ENCODE assay signal across 20 cellular contexts in the genomic region with DNA sequence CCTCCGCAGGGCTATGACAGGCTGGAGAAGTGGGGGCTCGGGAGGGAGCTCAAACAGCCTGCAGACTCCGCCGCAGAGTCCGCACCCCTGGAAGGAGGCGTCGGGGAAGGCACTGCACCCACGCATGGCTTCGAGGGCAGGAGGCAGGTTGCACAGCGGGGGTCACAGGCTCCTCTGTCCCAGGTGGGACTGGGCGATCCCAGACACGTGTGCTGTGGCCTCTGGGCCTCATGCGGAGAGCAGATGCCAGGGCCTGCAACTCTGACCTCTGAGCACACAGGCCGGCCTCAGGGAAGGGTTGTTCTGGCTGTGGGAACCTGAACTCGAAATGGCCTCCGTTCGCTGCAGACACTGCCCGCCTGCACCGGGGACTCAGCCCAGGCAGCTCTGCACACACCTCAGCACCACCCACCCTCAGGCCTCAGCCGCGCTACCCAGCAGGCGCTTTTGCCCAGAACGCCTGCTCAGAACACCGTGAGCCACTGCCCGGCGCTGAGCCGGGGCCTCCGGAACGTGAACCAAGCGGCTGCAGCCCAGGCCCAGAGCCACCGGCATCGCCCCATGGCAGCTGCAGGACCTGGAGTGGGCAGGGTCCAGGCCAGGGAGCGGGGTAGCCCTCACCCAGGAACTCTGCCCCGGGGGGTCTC.
DNase-seq lines count a peak whose midpoint lies in the region; ATAC-seq, FAIRE-seq and TF ChIP-seq lines count a peak whose summit lies in the region.
"Had no signal": no experiment of that assay in that cellular context is flagged by ENCODE, and none has a peak within 500 bp of the region (broad histone marks: within the 10 kb centered on the region; RNA-seq: fewer than 3 reads in every experiment).

No MANE protein-coding gene starts in this region.

- H3K4me3 ChIP-seq in right cardiac atrium (ENCODE audit: low read length), result no peak overlapping the region
- no peak overlapping the region for H3K4me3 ChIP-seq in H1 (ENCODE audit: extremely low read depth in 1 of 4, insufficient read depth in 2 of 4, low read depth in 3 of 4, low read length in 4 of 4)
- H3K4me3 ChIP-seq in neutrophil (ENCODE audit: low read depth in 1 of 2, low read length in 1 of 2), result peak overlapping the region; percentile 65 to 68
- H3K4me3 ChIP-seq: GM12878, GM23338, HAP-1 had no signal

- H3K79me1 ChIP-seq in H1 (ENCODE audit: low read depth, low read length), result no peaks in the 10 kb centered on the region

- intact Hi-C loops in right cardiac atrium (cut with DNase I) (no loop called here), left ventricle myocardium superior (cut with micrococcal nuclease) (no loop called here), CD14-positive monocyte (cut with micrococcal nuclease) (loop anchor here in 1 of 2 donors (10.0 kb wide), 1 partner anchor 229 kb away; no protein-coding TSS in a partner anchor)

- H4K5ac ChIP-seq in H1 (ENCODE audit: insufficient read length, low read depth, low read length), result no peak overlapping the region

- peaks cover 0 to 6% of the 10 kb centered on the region in 2 donors for H3K36me3 Mint-ChIP-seq in CD14-positive monocyte
- H3K36me3 Mint-ChIP-seq: CD8-positive, alpha-beta memory T cell had no signal

- H3K27ac Mint-ChIP-seq in CD14-positive monocyte, result no peak overlapping the region
- H3K27ac Mint-ChIP-seq: CD4-positive, alpha-beta T cell; CD8-positive, alpha-beta memory T cell; GM23338; HFFc6 had no signal

- H3K27me3 Mint-ChIP-seq in CD14-positive monocyte (ENCODE audit: low read depth in 3 of 3), result peaks cover 0 to 5% (median 2%) of the 10 kb centered on the region in 3 donors

- no peak overlapping the region for H4K91ac ChIP-seq in H1 (replicated peaks; ENCODE audit: insufficient read length, low read length)

- H3K4me3 Mint-ChIP-seq in CD14-positive monocyte, result no peak overlapping the region
- H3K4me3 Mint-ChIP-seq: CD4-positive, alpha-beta T cell; CD8-positive, alpha-beta memory T cell; GM23338; HFFc6 had no signal

- no peak overlapping the region for H3K27ac ChIP-seq in right cardiac atrium (ENCODE audit: low read length)
- H3K27ac ChIP-seq in H1 (ENCODE audit: low read depth, low read length), result no peak overlapping the region
- H3K27ac ChIP-seq in neutrophil, result peak overlapping the region; percentile 99
- H3K27ac ChIP-seq: C4-2B had no signal

- TF ChIP-seq EP300 in H1 (IDR thresholded peaks at IDR 0.05; ENCODE audit: borderline replicate concordance in 1 of 2, low read depth in 2 of 2, low read length in 2 of 2), result no peak

- no peak for TF ChIP-seq POLR2A in H1 (IDR thresholded peaks at IDR 0.05; ENCODE audit: control extremely low read depth in 1 of 2, low read depth in 2 of 2, low read length in 2 of 2)

- H3K56ac ChIP-seq in H1 (replicated peaks; ENCODE audit: insufficient read length, low read depth, low read length), result no peak overlapping the region

- no peak overlapping the region for H3K4ac ChIP-seq in H1 (replicated peaks; ENCODE audit: insufficient read length, low read depth, low read length)

- peak overlapping the region; percentile 68; the same call in 1 of the 2 replicates for H4K8ac ChIP-seq in H1 (ENCODE audit: extremely low read depth, insufficient read depth, low read length)

- no peak overlapping the region for H3K23ac ChIP-seq in H1 (ENCODE audit: insufficient read length)

- H2AK5ac ChIP-seq in H1 (ENCODE audit: low read depth, low read length), result no peak overlapping the region

- H2AFZ ChIP-seq in H1 (ENCODE audit: low read length), result no peak overlapping the region
- H2AFZ ChIP-seq: GM23338 had no signal

- CTCF ChIA-PET in H1 (lab: Charles Lee; ENCODE audit: partially characterized antibody), result interaction anchor here (1.2 kb wide), 1 partner anchor 21 kb away, joined by 4 read pairs; no protein-coding TSS in a partner anchor

- TF ChIP-seq RAD21 in H1 (IDR thresholded peaks at IDR 0.05 in 1 of 2, conservative IDR thresholded peaks at IDR 0.05 in 1 of 2; ENCODE audit: low read depth in 2 of 2, low read length in 2 of 2), result no peak

- H3K4me1 Mint-ChIP-seq in CD14-positive monocyte, result peaks cover 24% of the 10 kb centered on the region
- H3K4me1 Mint-ChIP-seq: CD8-positive, alpha-beta memory T cell; GM23338 had no signal

- peaks cover 6% of the 10 kb centered on the region; the same call in 1 of the 2 replicates for H3K23me2 ChIP-seq in H1 (ENCODE audit: low read depth, low read length)

- ATAC-seq in right cardiac atrium (no peak), left ventricle myocardium superior (no peak), HG02885 (IDR thresholded peaks at IDR 0.05; ENCODE audit: poor library complexity, unreplicated experiment) (no peak)
- ATAC-seq: GM12878 had no signal

- peak overlapping the region; percentile 19; the same call in 1 of the 2 replicates for H3K18ac ChIP-seq in H1 (ENCODE audit: extremely low read depth, low read length)

- no peak overlapping the region for H2BK15ac ChIP-seq in H1 (ENCODE audit: low read length)

- H2BK12ac ChIP-seq in H1 (ENCODE audit: low read depth, low read length), result no peak overlapping the region

- no peak overlapping the region for H2BK5ac ChIP-seq in H1 (ENCODE audit: low read depth, low read length)

- no peak overlapping the region for H2BK20ac ChIP-seq in H1 (ENCODE audit: low read length)

- H3K27me3 ChIP-seq in right cardiac atrium (ENCODE audit: control insufficient read depth, insufficient read depth) (no peaks in the 10 kb centered on the region), H1 (replicated peaks in 1 of 4; ENCODE audit: control insufficient read depth in 3 of 4, extremely low read depth in 1 of 4, insufficient read depth in 3 of 4, low read length in 3 of 4) (no peaks in the 10 kb centered on the region), neutrophil (peaks cover under 1% of the 10 kb centered on the region)

- H3K4me1 ChIP-seq in right cardiac atrium (ENCODE audit: control insufficient read depth, insufficient read depth, low read length), result no peaks in the 10 kb centered on the region
- no peaks in the 10 kb centered on the region for H3K4me1 ChIP-seq in H1 (replicated peaks in 1 of 4; ENCODE audit: control insufficient read depth in 3 of 4, insufficient read depth in 4 of 4, low read length in 3 of 4)
- H3K4me1 ChIP-seq in neutrophil (ENCODE audit: control insufficient read depth in 1 of 2, insufficient read depth in 1 of 2, low read depth in 1 of 2, low read length in 1 of 2), result peaks cover 48 to 53% of the 10 kb centered on the region in 2 experiments
- H3K4me1 ChIP-seq: HAP-1 had no signal

- WGBS in right cardiac atrium, result 90% methylated on average over 34 of the region's 34 CpGs
- 87% methylated on average over 32 of the region's 34 CpGs; no CpG with 5 or more reads in 1 of the 2 experiments for WGBS in H1 (ENCODE audit: extremely low coverage in 1 of 2, insufficient coverage in 1 of 2, insufficient read length in 1 of 2, insufficient replicate concordance in 2 of 2, low coverage in 1 of 2, low lambda C conversion rate in 2 of 2, missing lambda C conversion rate in 1 of 2), 2 experiments

- POLR2A ChIA-PET in H1 (lab: Charles Lee; ENCODE audit: partially characterized antibody), result interaction anchor here (1.3 kb wide), 1 partner anchor 9 kb away, joined by 3 read pairs; no protein-coding TSS in a partner anchor

- no peak overlapping the region for H3K9ac ChIP-seq in H1 (replicated peaks in 1 of 4; ENCODE audit: extremely low read depth in 1 of 4, low read depth in 3 of 4, low read length in 3 of 4)

- no peak for TF ChIP-seq CTCF in H1 (IDR thresholded peaks at IDR 0.05; ENCODE audit: control extremely low read depth in 1 of 3, insufficient read depth in 1 of 3, low read depth in 1 of 3, low read length in 3 of 3)
- no peak for TF ChIP-seq CTCF in neutrophil (IDR thresholded peaks at IDR 0.05)
- no peak for TF ChIP-seq CTCF in CD14-positive monocyte (IDR thresholded peaks at IDR 0.05)

- H3K4me2 ChIP-seq in H1 (ENCODE audit: insufficient read depth in 1 of 2, low read depth in 2 of 2, low read length in 2 of 2), result no peak overlapping the region
- H3K4me2 ChIP-seq: GM23338 had no signal

- H3K9me3 ChIP-seq in right cardiac atrium (ENCODE audit: control insufficient read depth, low read length), result no peaks in the 10 kb centered on the region
- H3K9me3 ChIP-seq in H1 (ENCODE audit: insufficient read depth in 2 of 2, low read depth in 1 of 2, low read length in 1 of 2), result peaks cover 0 to 4% of the 10 kb centered on the region in 2 experiments; a peak in 1 of 4 replicates
- H3K9me3 ChIP-seq in neutrophil, result no peaks in the 10 kb centered on the region
- H3K9me3 ChIP-seq: HAP-1 had no signal

- FAIRE-seq in H1 (lab: Jason Lieb, UNC), result no peak
- FAIRE-seq: D721Med, GM12878, GM19239, H54 had no signal

- H3K14ac ChIP-seq in H1 (ENCODE audit: insufficient read length), result no peak overlapping the region

- no peak overlapping the region for H2BK120ac ChIP-seq in H1 (replicated peaks; ENCODE audit: low read depth, low read length)

- no peaks in the 10 kb centered on the region for H3K79me2 ChIP-seq in H1 (ENCODE audit: control insufficient read depth in 1 of 2, insufficient read depth in 2 of 2, low read length in 2 of 2)

- peaks cover 0 to 2% of the 10 kb centered on the region in 2 experiments for H4K20me1 ChIP-seq in H1 (replicated peaks in 1 of 2; ENCODE audit: control insufficient read depth in 1 of 2, insufficient read depth in 2 of 2, low read length in 2 of 2)

- H3K36me3 ChIP-seq in H1 (ENCODE audit: control insufficient read depth in 2 of 4, insufficient read depth in 4 of 4, low read length in 3 of 4) (no peaks in the 10 kb centered on the region; a peak in 1 of 8 replicates), neutrophil (peaks cover 8% of the 10 kb centered on the region)
- H3K36me3 ChIP-seq: HAP-1 had no signal

- DNase-seq in right cardiac atrium (peak; percentile 3 to 40 (median 22)), left ventricle myocardium superior (no peak), H1 (ENCODE audit: low read depth in 1 of 2, low spot score in 2 of 2) (no peak), CD14-positive monocyte (ENCODE audit: low spot score) (no peak)
- DNase-seq: CD4-positive, alpha-beta T cell; CD8-positive, alpha-beta memory T cell; DMS 273 treated with DMSO at 0.1 percent for 48 hours; DMS79; EL; GDM1; HFFc6 had no signal

- peaks cover 0 to 7% (median 3%) of the 10 kb centered on the region in 7 donors for H3K9me3 Mint-ChIP-seq in CD14-positive monocyte
- H3K9me3 Mint-ChIP-seq: CD4-positive, alpha-beta T cell; GM23338 had no signal

TF ChIP-seq in H1, 55 proteins besides CTCF, POLR2A, EP300 and RAD21 (continues in another document):
- TF ChIP-seq, protein P1, sequence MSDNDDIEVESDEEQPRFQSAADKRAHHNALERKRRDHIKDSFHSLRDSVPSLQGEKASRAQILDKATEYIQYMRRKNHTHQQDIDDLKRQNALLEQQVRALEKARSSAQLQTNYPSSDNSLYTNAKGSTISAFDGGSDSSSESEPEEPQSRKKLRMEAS (IDR thresholded peaks at IDR 0.05), result no peak
- TF ChIP-seq KDM1A (IDR thresholded peaks at IDR 0.05; ENCODE audit: borderline replicate concordance, low read length) (no peak), SIX5 (IDR thresholded peaks at IDR 0.05; ENCODE audit: low read depth, low read length) (no peak), RNF2 (IDR thresholded peaks at IDR 0.05; ENCODE audit: borderline replicate concordance, low read depth, low read length, missing control alignments, poor library complexity, severe bottlenecking) (no peak), JUN (IDR thresholded peaks at IDR 0.05; ENCODE audit: low read depth, low read length) (no peak), TBP (IDR thresholded peaks at IDR 0.05; ENCODE audit: low read depth, low read length) (no peak)

Comparison
In these comparisons a context has a peak if more than half of its experiments do, and no peak if none do; other contexts are left out.
1. DNase-seq: peak in right cardiac atrium (3 of 3); none in left ventricle myocardium superior (single experiment), H1 (0 of 2) and CD14-positive monocyte (single experiment).
2. H3K4me3 ChIP-seq: peak in neutrophil (2 of 2); none in right cardiac atrium (single experiment) and H1 (0 of 4).